In genomic region chr1:167820684-167821355, GRCh38 we compare ENCODE assay signal across 1 cellular context.
A peak's percentile ranks its signal among the peaks of the same experiment; 100 is the strongest.
TF ChIP-seq lines count a peak whose summit lies in the region.

No MANE protein-coding gene starts in this region.

TF ChIP-seq in K562, 482 proteins besides CTCF, POLR2A, EP300 and RAD21 (continued from another document and continues in another):
- TF ChIP-seq ZBTB40 (IDR thresholded peaks at IDR 0.05), result 0 out of 2 replicates have a peak, but pooled peaks have one; percentile 48
- no peak for TF ChIP-seq ZBTB40 (CRISPR knock-in tag; IDR thresholded peaks at IDR 0.05)
- peak; percentile 56; the same call in 1 of the 2 replicates for TF ChIP-seq ZNF644 (tag; IDR thresholded peaks at IDR 0.05; ENCODE audit: low read depth)
- TF ChIP-seq MTA3 (IDR thresholded peaks at IDR 0.05; ENCODE audit: borderline replicate concordance), result peak; percentile 7; the same call in 1 of the 2 replicates
- no peak for TF ChIP-seq KAT8 (IDR thresholded peaks at IDR 0.05; ENCODE audit: low read depth)
- no peak; the same call in 1 of the 2 replicates for TF ChIP-seq EP400 (IDR thresholded peaks at IDR 0.05)
- TF ChIP-seq ZFPM2 (CRISPR knock-in tag; IDR thresholded peaks at IDR 0.05), result no peak
- no peak for TF ChIP-seq TGIF2 (CRISPR knock-in tag; IDR thresholded peaks at IDR 0.05)
- no peak for TF ChIP-seq GTF3C2 (IDR thresholded peaks at IDR 0.05; ENCODE audit: borderline replicate concordance, extremely low read depth, insufficient read length)
- no peak for TF ChIP-seq POLR3G (IDR thresholded peaks at IDR 0.05; ENCODE audit: extremely low read depth, insufficient read length, insufficient replicate concordance)
- no peak for TF ChIP-seq FIP1L1 (IDR thresholded peaks at IDR 0.05; ENCODE audit: low read depth, low read length, poor library complexity, severe bottlenecking)
- TF ChIP-seq KAT7 (CRISPR knock-in tag; IDR thresholded peaks at IDR 0.05; ENCODE audit: borderline replicate concordance), result no peak
- TF ChIP-seq ZNF318 (IDR thresholded peaks at IDR 0.05; ENCODE audit: borderline replicate concordance in 1 of 2, low read depth in 1 of 2), result no peak
- peak; percentile 43; the same call in 1 of the 2 replicates for TF ChIP-seq ZNF75A (CRISPR knock-in tag; IDR thresholded peaks at IDR 0.05)
- no peak for TF ChIP-seq ATF2 (CRISPR knock-in tag; IDR thresholded peaks at IDR 0.05)
- TF ChIP-seq ZKSCAN1 (IDR thresholded peaks at IDR 0.05; ENCODE audit: low read depth, low read length), result no peak
- TF ChIP-seq ZNF175 (CRISPR knock-in tag; IDR thresholded peaks at IDR 0.05; ENCODE audit: low read depth), result peak; percentile 18; the same call in 1 of the 2 replicates
- TF ChIP-seq CBFA2T3 (IDR thresholded peaks at IDR 0.05), result no peak
- TF ChIP-seq FOXJ2 (tag; IDR thresholded peaks at IDR 0.05), result 0 out of 2 replicates have a peak, but pooled peaks have one; percentile 34
- TF ChIP-seq MEF2A (IDR thresholded peaks at IDR 0.05; ENCODE audit: control insufficient read depth, low read depth, low read length), result no peak
- peak in 1 of 2 experiments; percentile 30; a peak in 1 of 4 replicates for TF ChIP-seq HDAC1 (IDR thresholded peaks at IDR 0.05)
- no peak for TF ChIP-seq ZNF184 (CRISPR knock-in tag; IDR thresholded peaks at IDR 0.05)
- no peak for TF ChIP-seq TFAM (CRISPR knock-in tag; conservative IDR thresholded peaks at IDR 0.05)
- TF ChIP-seq THRB (CRISPR knock-in tag; conservative IDR thresholded peaks at IDR 0.05), result 0 out of 2 replicates have a peak, but pooled peaks have one; percentile 26
- TF ChIP-seq BRD9 (IDR thresholded peaks at IDR 0.05; ENCODE audit: low read depth, partially characterized antibody), result peak; percentile 69
- TF ChIP-seq RHOXF2B (CRISPR knock-in tag; conservative IDR thresholded peaks at IDR 0.05), result no peak
- no peak for TF ChIP-seq NR1H2 (CRISPR knock-in tag; IDR thresholded peaks at IDR 0.05)
- no peak for TF ChIP-seq CHD4 (IDR thresholded peaks at IDR 0.05; ENCODE audit: insufficient read depth, insufficient replicate concordance, low read depth, low read length, poor library complexity, severe bottlenecking)
- no peak for TF ChIP-seq PHF8 (IDR thresholded peaks at IDR 0.05; ENCODE audit: borderline replicate concordance, low read length)
- no peak for TF ChIP-seq ATF7 (IDR thresholded peaks at IDR 0.05)
- no peak for TF ChIP-seq ZNF174 (CRISPR knock-in tag; IDR thresholded peaks at IDR 0.05)
- TF ChIP-seq KAT2B (IDR thresholded peaks at IDR 0.05; ENCODE audit: low read depth, low read length), result no peak
- peak; percentile 51 for TF ChIP-seq RAD51 (IDR thresholded peaks at IDR 0.05; ENCODE audit: borderline replicate concordance, low read depth)
- no peak for TF ChIP-seq ILK (tag; IDR thresholded peaks at IDR 0.05; ENCODE audit: borderline replicate concordance, low read depth)
- no peak for TF ChIP-seq NFXL1 (CRISPR knock-in tag; IDR thresholded peaks at IDR 0.05)
- TF ChIP-seq GABPB1 (CRISPR knock-in tag; IDR thresholded peaks at IDR 0.05), result no peak
- no peak for TF ChIP-seq MBD2 (IDR thresholded peaks at IDR 0.05; ENCODE audit: borderline replicate concordance, low read depth)
- TF ChIP-seq HNRNPK (IDR thresholded peaks at IDR 0.05; ENCODE audit: low read depth, low read length, poor library complexity, severe bottlenecking), result no peak
